In the genomic region with DNA sequence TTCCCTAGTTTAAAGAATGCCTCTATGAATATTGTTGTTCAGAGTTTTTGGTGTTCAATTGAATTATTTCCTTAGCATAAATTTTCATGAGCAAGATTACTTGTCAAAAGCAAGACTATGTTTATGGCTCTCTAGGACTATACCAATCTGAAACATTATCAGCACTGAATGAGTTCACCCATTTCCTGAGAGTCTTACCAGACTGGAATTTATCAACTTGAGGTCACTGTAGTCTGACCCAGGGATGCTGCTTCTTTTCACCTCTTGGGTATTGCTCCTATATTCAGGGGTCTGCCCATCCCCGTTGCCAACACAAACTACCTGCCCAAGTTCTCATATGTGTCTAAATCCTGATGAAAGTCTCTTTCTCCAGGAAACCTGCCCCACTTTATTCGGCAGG, we compare ENCODE assay signal across 21 cellular contexts. TPM values are rescaled to one million over a fixed set of nuclear protein-coding genes. Genes with fewer than 3 reads are reported as not detected.
DNase-seq lines count a peak whose midpoint lies in the region; ATAC-seq and TF ChIP-seq lines count a peak whose summit lies in the region.
"Had no signal": no experiment of that assay in that cellular context is flagged by ENCODE, and none has a peak within 500 bp of the region (broad histone marks: within the 10 kb centered on the region; RNA-seq: fewer than 3 reads in every experiment).

No MANE protein-coding gene starts in this region.

- no peaks in the 10 kb centered on the region for H3K27me3 ChIP-seq in RWPE2 (ENCODE audit: insufficient read depth, poor library complexity, severe bottlenecking)
- no peaks in the 10 kb centered on the region for H3K27me3 ChIP-seq in gastrocnemius medialis
- no peaks in the 10 kb centered on the region for H3K27me3 ChIP-seq in HAP-1 (ENCODE audit: low read depth)

- H3K36me3 ChIP-seq in RWPE2 (ENCODE audit: low read depth), result no peaks in the 10 kb centered on the region
- no peaks in the 10 kb centered on the region for H3K36me3 ChIP-seq in gastrocnemius medialis
- no peaks in the 10 kb centered on the region for H3K36me3 ChIP-seq in HAP-1 (replicated peaks)
- H3K36me3 ChIP-seq: left ventricle myocardium inferior, prostate gland had no signal

- H3K4me1 Mint-ChIP-seq in Calu3 (ENCODE audit: low read depth, unreplicated experiment), result peaks cover 24% of the 10 kb centered on the region

- peaks cover 7% of the 10 kb centered on the region for H3K27me3 Mint-ChIP-seq in Calu3 (ENCODE audit: unreplicated experiment)

- no peak for DNase-seq in Calu3
- DNase-seq in RWPE2 (ENCODE audit: low spot score), result no peak
- DNase-seq in fibroblast of pulmonary artery (ENCODE audit: low read depth), result peak; percentile 58
- DNase-seq in gastrocnemius medialis, result no peak
- no peak for DNase-seq in retina
- DNase-seq in HAP-1 (ENCODE audit: low spot score in 2 of 2), result no peak
- no peak for DNase-seq in activated T-cell treated with anti-CD3 and anti-CD28 coated beads, Interleukin-2, amount 50 U/mL, for 48 hours
- DNase-seq: activated CD8-positive, alpha-beta memory T cell treated with anti-CD3 and anti-CD28 coated beads for 24 hours; COR-L47; H9; left ventricle myocardium inferior; NCI-H2029; NCI-H69; stimulated activated CD8-positive, alpha-beta memory T cell treated with anti-CD3 and anti-CD28 coated beads, Interleukin-4, amount 100 ng/mL, for 48 hours had no signal

- no peak overlapping the region for H3K4me3 Mint-ChIP-seq in Calu3 (ENCODE audit: low read depth, unreplicated experiment)
- H3K4me3 Mint-ChIP-seq: dendritic cell treated with granulocyte-macrophage colony-stimulating factor and Interleukin-4, amounts not matched to agents 40 ng/mL and 50 ng/mL, for 4 days; H9 had no signal

- H3K36me3 Mint-ChIP-seq in Calu3 (ENCODE audit: insufficient read depth, unreplicated experiment), result no peaks in the 10 kb centered on the region

- peak overlapping the region; percentile 13 for H3K27ac Mint-ChIP-seq in Calu3 (ENCODE audit: unreplicated experiment)
- H3K27ac Mint-ChIP-seq: dendritic cell treated with granulocyte-macrophage colony-stimulating factor and Interleukin-4, amounts not matched to agents 40 ng/mL and 50 ng/mL, for 4 days; H9 had no signal

- no peaks in the 10 kb centered on the region for H3K9me3 Mint-ChIP-seq in Calu3 (ENCODE audit: low read depth, unreplicated experiment)
- H3K9me3 Mint-ChIP-seq: dendritic cell treated with granulocyte-macrophage colony-stimulating factor and Interleukin-4, amounts not matched to agents 40 ng/mL and 50 ng/mL, for 4 days; H9 had no signal

- TF ChIP-seq CTCF in Calu3 (IDR thresholded peaks at IDR 0.05; ENCODE audit: unreplicated experiment) (no peak), RWPE2 (IDR thresholded peaks at IDR 0.05; ENCODE audit: poor library complexity, severe bottlenecking) (no peak), fibroblast of pulmonary artery (IDR thresholded peaks at IDR 0.05; ENCODE audit: low read length, missing control alignments) (no peak), gastrocnemius medialis (IDR thresholded peaks at IDR 0.05 in 4 of 5, conservative IDR thresholded peaks at IDR 0.05 in 1 of 5) (no peak)

- intact Hi-C loops in Calu3 (cut with micrococcal nuclease; ENCODE audit: unreplicated experiment) (no loop called here), gastrocnemius medialis (cut with DNase I; ENCODE audit: low total_unique reads) (no loop called here)

- no TSS peak for BruUV-seq in Calu3 (replicated peaks; lab: Mats Ljungman, UMichigan)

- H3K9me3 ChIP-seq in RWPE2 (ENCODE audit: severe bottlenecking), result no peaks in the 10 kb centered on the region
- no peaks in the 10 kb centered on the region for H3K9me3 ChIP-seq in gastrocnemius medialis
- no peaks in the 10 kb centered on the region for H3K9me3 ChIP-seq in HAP-1
- H3K9me3 ChIP-seq: left ventricle myocardium inferior, prostate gland had no signal

- TF ChIP-seq POLR2A in gastrocnemius medialis (IDR thresholded peaks at IDR 0.05), result no peak

- CTCF ChIA-PET in Calu3 (lab: Charles Lee), result interaction anchor here (0.8 to 1.2 kb wide), 2 partner anchors 25 to 57 kb away, joined by 3 read pairs; no protein-coding TSS in a partner anchor

- peak; percentile 28; the same call in 2 of the 3 replicates for ATAC-seq in RWPE2 (ENCODE audit: low read depth)
- ATAC-seq in gastrocnemius medialis, result no peak
- no peak for ATAC-seq in HG03460 (IDR thresholded peaks at IDR 0.05; ENCODE audit: unreplicated experiment)

- in situ Hi-C loops in gastrocnemius medialis (cut with MboI; ENCODE audit: low sequenced_read_pairs in 4 of 4), result no loop called here
- in situ Hi-C loops in HAP-1 (cut with MboI; ENCODE audit: low sequenced_read_pairs), result no loop called here

- H3K27ac ChIP-seq in RWPE2 (ENCODE audit: poor library complexity, severe bottlenecking) (peak overlapping the region; percentile 42), gastrocnemius medialis (peak overlapping the region in 3 of 4 donors; percentile 29 to 50 (median 49))
- H3K27ac ChIP-seq: left ventricle myocardium inferior, prostate gland, VCaP had no signal

- H3K4me1 ChIP-seq in RWPE2 (ENCODE audit: insufficient read depth, poor library complexity, severe bottlenecking), result peaks cover 33% of the 10 kb centered on the region
- H3K4me1 ChIP-seq in gastrocnemius medialis, result peaks cover 0 to 10% of the 10 kb centered on the region in 2 donors
- no peaks in the 10 kb centered on the region for H3K4me1 ChIP-seq in HAP-1
- H3K4me1 ChIP-seq: prostate gland had no signal

- H3K4me3 ChIP-seq in RWPE2 (ENCODE audit: severe bottlenecking), result no peak overlapping the region
- H3K4me3 ChIP-seq in fibroblast of pulmonary artery (replicated peaks; ENCODE audit: low read depth, low read length), result no peak overlapping the region
- H3K4me3 ChIP-seq in gastrocnemius medialis, result no peak overlapping the region
- no peak overlapping the region for H3K4me3 ChIP-seq in HAP-1
- H3K4me3 ChIP-seq: left ventricle myocardium inferior, prostate gland had no signal

RNA-seq across cellular contexts. Expression of a gene that starts 42.6 kb away (rescaled TPM):
- total RNA-seq in Calu3 (2022) (not detected in 2 replicates), gastrocnemius medialis (not detected)
- total RNA-seq: aorta, esophagus mucosa, left ventricle myocardium inferior, prostate gland, urinary bladder had no signal
